In genomic region chr14:69506241-69506595, GRCh38 we compare ENCODE assay signal across 1 cellular context.
TF ChIP-seq lines count a peak whose summit lies in the region.

No MANE protein-coding gene starts in this region.

TF ChIP-seq in HepG2, 621 proteins besides CTCF, POLR2A, EP300 and RAD21 (continued from another document):
- TF ChIP-seq ZNF800 (CRISPR knock-in tag; IDR thresholded peaks at IDR 0.05), result no peak
TF ChIP-seq in HepG2: peak in this region for 1.
